In the genomic region with DNA sequence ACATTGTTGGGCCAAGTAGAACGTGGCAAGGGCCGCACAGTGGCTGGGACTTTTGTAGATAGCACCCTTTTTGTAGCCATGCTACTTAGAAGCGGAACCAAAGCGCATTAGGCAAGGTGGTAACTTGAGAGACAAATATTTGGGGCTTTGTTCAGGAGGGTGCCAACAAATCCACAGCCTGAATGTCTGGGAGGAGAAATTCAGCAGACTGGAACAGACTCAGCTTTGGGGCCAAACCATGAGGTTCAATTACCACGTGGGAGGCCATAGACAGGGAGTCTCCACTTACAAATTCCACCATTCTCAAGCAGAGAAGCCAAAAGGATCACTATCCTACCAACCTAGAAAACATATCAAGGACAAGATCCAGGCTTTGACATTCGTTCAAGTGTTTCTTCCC, we compare ENCODE assay signal across 23 cellular contexts.
DNase-seq lines count a peak whose midpoint lies in the region; ATAC-seq and TF ChIP-seq lines count a peak whose summit lies in the region.
"Had no signal": no experiment of that assay in that cellular context is flagged by ENCODE, and none has a peak within 500 bp of the region (broad histone marks: within the 10 kb centered on the region; RNA-seq: fewer than 3 reads in every experiment).

No MANE protein-coding gene starts in this region.

- peaks cover 3% of the 10 kb centered on the region for H3K9me3 Mint-ChIP-seq in nephron progenitor cell
- no peaks in the 10 kb centered on the region for H3K9me3 Mint-ChIP-seq in stimulated activated naive B cell treated with anti-CD40 and anti-IgM and Interleukin-4, amounts not matched to agents 10 μg/mL and 1 μg/mL and 100 μg/mL, for 72 hours

- H3K9me3 ChIP-seq in SJCRH30 (replicated peaks) (no peaks in the 10 kb centered on the region), parathyroid adenoma (ENCODE audit: control insufficient read depth, low read length) (no peaks in the 10 kb centered on the region)
- H3K9me3 ChIP-seq: BE2C, BLaER1 had no signal

- no peak overlapping the region for H2BK120ac ChIP-seq in mesendoderm (ENCODE audit: low read depth, low read length)

- no peak overlapping the region for H3K9ac ChIP-seq in parathyroid adenoma
- no peak overlapping the region for H3K9ac ChIP-seq in mesendoderm (ENCODE audit: low read length)
- H3K9ac ChIP-seq: BLaER1 had no signal

- no peak overlapping the region for H3K18ac ChIP-seq in mesendoderm (ENCODE audit: low read length)

- no peak overlapping the region for H3K23ac ChIP-seq in mesendoderm (ENCODE audit: low read length)

- H4K5ac ChIP-seq in mesendoderm (ENCODE audit: low read length): no peak overlapping the region

- no peak overlapping the region for H3K4me3 Mint-ChIP-seq in nephron progenitor cell
- no peak overlapping the region for H3K4me3 Mint-ChIP-seq in stimulated activated naive B cell treated with anti-CD40 and anti-IgM and Interleukin-4, amounts not matched to agents 10 μg/mL and 1 μg/mL and 100 μg/mL, for 72 hours
- H3K4me3 Mint-ChIP-seq: CD14-positive monocyte; CD4-positive, alpha-beta memory T cell; CD4-positive, CD25-positive, alpha-beta regulatory T cell; CD8-positive, alpha-beta memory T cell had no signal

- peaks cover 7% of the 10 kb centered on the region for H3K27me3 Mint-ChIP-seq in nephron progenitor cell (ENCODE audit: low read depth, poor library complexity)
- H3K27me3 Mint-ChIP-seq in stimulated activated naive B cell treated with anti-CD40 and anti-IgM and Interleukin-4, amounts not matched to agents 10 μg/mL and 1 μg/mL and 100 μg/mL, for 72 hours: peaks cover 11 to 12% of the 10 kb centered on the region in 2 donors

- no CpG with 5 or more reads among the region's 6 CpGs for WGBS in mesendoderm (ENCODE audit: extremely low coverage, insufficient coverage, low lambda C conversion rate)

- H3K56ac ChIP-seq in mesendoderm (ENCODE audit: low read length): no peak overlapping the region

- H3K79me1 ChIP-seq in mesendoderm (ENCODE audit: low read length): no peaks in the 10 kb centered on the region

- no peak overlapping the region for H3K4ac ChIP-seq in mesendoderm (ENCODE audit: low read depth, low read length)

- H3K27me3 ChIP-seq in SJCRH30 (no peaks in the 10 kb centered on the region), parathyroid adenoma (ENCODE audit: control insufficient read depth, insufficient read depth, low read length) (no peaks in the 10 kb centered on the region), mesendoderm (ENCODE audit: insufficient read depth, low read length, poor library complexity) (no peaks in the 10 kb centered on the region)
- H3K27me3 ChIP-seq: BLaER1 had no signal

- H2BK15ac ChIP-seq in mesendoderm (replicated peaks; ENCODE audit: low read depth): no peak overlapping the region

- no peak for ATAC-seq in GM21723 (IDR thresholded peaks at IDR 0.05; ENCODE audit: unreplicated experiment)
- ATAC-seq in stimulated activated naive B cell treated with anti-CD40 and anti-IgM and Interleukin-4, amounts not matched to agents 10 μg/mL and 1 μg/mL and 100 μg/mL, for 72 hours (replicated peaks): no peak

- H3K27ac Mint-ChIP-seq in nephron progenitor cell: peak overlapping the region; percentile 85
- no peak overlapping the region for H3K27ac Mint-ChIP-seq in stimulated activated naive B cell treated with anti-CD40 and anti-IgM and Interleukin-4, amounts not matched to agents 10 μg/mL and 1 μg/mL and 100 μg/mL, for 72 hours
- H3K27ac Mint-ChIP-seq: CD14-positive monocyte; CD4-positive, alpha-beta memory T cell; CD4-positive, CD25-positive, alpha-beta regulatory T cell; CD8-positive, alpha-beta memory T cell had no signal

- no peak overlapping the region for H2BK5ac ChIP-seq in mesendoderm (ENCODE audit: low read length)

- TF ChIP-seq CTCF in nephron progenitor cell (IDR thresholded peaks at IDR 0.05) (no peak), parathyroid adenoma (IDR thresholded peaks at IDR 0.05) (no peak)

- H4K8ac ChIP-seq in mesendoderm (ENCODE audit: low read depth, low read length): no peak overlapping the region

- TF ChIP-seq RAD21 in Ishikawa (IDR thresholded peaks at IDR 0.05; ENCODE audit: low read depth): no peak

- peak overlapping the region; percentile 21 for H2AFZ ChIP-seq in parathyroid adenoma

- H3K4me3 ChIP-seq in SJCRH30: no peak overlapping the region
- H3K4me3 ChIP-seq in parathyroid adenoma (ENCODE audit: low read depth, low read length): no peak overlapping the region
- no peak overlapping the region for H3K4me3 ChIP-seq in mesendoderm (ENCODE audit: low read length)
- H3K4me3 ChIP-seq: BLaER1 had no signal

- peak; percentile 63; the same call in 1 of the 2 replicates for TF ChIP-seq EP300 in Ishikawa (IDR thresholded peaks at IDR 0.05; ENCODE audit: borderline replicate concordance)

- H3K79me2 ChIP-seq in parathyroid adenoma: no peaks in the 10 kb centered on the region
- H3K79me2 ChIP-seq in mesendoderm (ENCODE audit: control insufficient read depth, insufficient read depth, low read length): no peaks in the 10 kb centered on the region

- peaks cover 26% of the 10 kb centered on the region for H3K4me1 ChIP-seq in SJCRH30
- H3K4me1 ChIP-seq in parathyroid adenoma: peaks cover 7% of the 10 kb centered on the region
- no peaks in the 10 kb centered on the region for H3K4me1 ChIP-seq in mesendoderm (ENCODE audit: control insufficient read depth, low read depth, low read length)
- H3K4me1 ChIP-seq: BE2C, BLaER1 had no signal

- no peak overlapping the region for H2AK5ac ChIP-seq in mesendoderm (ENCODE audit: low read length)

- DNase-seq in SJCRH30 (peak; percentile 78), nephron progenitor cell (no peak), mesendoderm (no peak), GM19240 (ENCODE audit: insufficient read length, low spot score) (no peak)
- no peak for DNase-seq in stimulated activated naive B cell treated with anti-CD40 and anti-IgM and Interleukin-4, amounts not matched to agents 10 μg/mL and 1 μg/mL and 100 μg/mL, for 72 hours
- DNase-seq: 8988T; ACHN; BE2C; C1 segment of cervical spinal cord; CD4-positive, alpha-beta memory T cell; CD4-positive, CD25-positive, alpha-beta regulatory T cell; CD8-positive, alpha-beta memory T cell; COR-L47; DMS 273 treated with DMSO at 0.1 percent for 48 hours; DMS153; DMS53; DMS79 treated with DMSO at 0.1 percent for 48 hours; GF-D8 had no signal

- H3K4me2 ChIP-seq in parathyroid adenoma (ENCODE audit: low read length) (no peak overlapping the region), mesendoderm (ENCODE audit: low read length) (no peak overlapping the region)
- H3K4me2 ChIP-seq: BLaER1 had no signal

- no peaks in the 10 kb centered on the region for H3K36me3 ChIP-seq in SJCRH30
- no peaks in the 10 kb centered on the region for H3K36me3 ChIP-seq in parathyroid adenoma (ENCODE audit: control insufficient read depth, insufficient read depth, low read length)
- no peaks in the 10 kb centered on the region for H3K36me3 ChIP-seq in mesendoderm (ENCODE audit: control insufficient read depth, insufficient read depth, low read length)
- H3K36me3 ChIP-seq: BE2C, BLaER1 had no signal

- peak overlapping the region; percentile 91 for H3K27ac ChIP-seq in SJCRH30
- no peak overlapping the region for H3K27ac ChIP-seq in parathyroid adenoma
- H3K27ac ChIP-seq in mesendoderm (ENCODE audit: low read depth, low read length): no peak overlapping the region
- H3K27ac ChIP-seq: BLaER1 had no signal

- peaks cover 16% of the 10 kb centered on the region for H3K4me1 Mint-ChIP-seq in nephron progenitor cell
- no peaks in the 10 kb centered on the region for H3K4me1 Mint-ChIP-seq in stimulated activated naive B cell treated with anti-CD40 and anti-IgM and Interleukin-4, amounts not matched to agents 10 μg/mL and 1 μg/mL and 100 μg/mL, for 72 hours
- H3K4me1 Mint-ChIP-seq: CD14-positive monocyte; CD4-positive, CD25-positive, alpha-beta regulatory T cell; CD8-positive, alpha-beta memory T cell had no signal

- H3K36me3 Mint-ChIP-seq in nephron progenitor cell (ENCODE audit: low read depth): no peaks in the 10 kb centered on the region
- H3K36me3 Mint-ChIP-seq in stimulated activated naive B cell treated with anti-CD40 and anti-IgM and Interleukin-4, amounts not matched to agents 10 μg/mL and 1 μg/mL and 100 μg/mL, for 72 hours: no peaks in the 10 kb centered on the region
- H3K36me3 Mint-ChIP-seq: CD14-positive monocyte; CD4-positive, alpha-beta memory T cell; CD4-positive, CD25-positive, alpha-beta regulatory T cell; CD8-positive, alpha-beta memory T cell had no signal

TF ChIP-seq in Ishikawa, 13 proteins besides CTCF, POLR2A, EP300 and RAD21 (continues in another document):
- TF ChIP-seq TEAD4 (IDR thresholded peaks at IDR 0.05): 0 out of 2 replicates have a peak, but pooled peaks have one; percentile 13
- no peak for TF ChIP-seq CEBPB (IDR thresholded peaks at IDR 0.05)
- TF ChIP-seq FOXM1 (IDR thresholded peaks at IDR 0.05; ENCODE audit: borderline replicate concordance, low read depth): no peak
- 0 out of 2 replicates have a peak, but pooled peaks have one; percentile 36 for TF ChIP-seq TCF12 (IDR thresholded peaks at IDR 0.05; ENCODE audit: low read depth)
- TF ChIP-seq EGR1 (IDR thresholded peaks at IDR 0.05): no peak
- TF ChIP-seq, protein P1, sequence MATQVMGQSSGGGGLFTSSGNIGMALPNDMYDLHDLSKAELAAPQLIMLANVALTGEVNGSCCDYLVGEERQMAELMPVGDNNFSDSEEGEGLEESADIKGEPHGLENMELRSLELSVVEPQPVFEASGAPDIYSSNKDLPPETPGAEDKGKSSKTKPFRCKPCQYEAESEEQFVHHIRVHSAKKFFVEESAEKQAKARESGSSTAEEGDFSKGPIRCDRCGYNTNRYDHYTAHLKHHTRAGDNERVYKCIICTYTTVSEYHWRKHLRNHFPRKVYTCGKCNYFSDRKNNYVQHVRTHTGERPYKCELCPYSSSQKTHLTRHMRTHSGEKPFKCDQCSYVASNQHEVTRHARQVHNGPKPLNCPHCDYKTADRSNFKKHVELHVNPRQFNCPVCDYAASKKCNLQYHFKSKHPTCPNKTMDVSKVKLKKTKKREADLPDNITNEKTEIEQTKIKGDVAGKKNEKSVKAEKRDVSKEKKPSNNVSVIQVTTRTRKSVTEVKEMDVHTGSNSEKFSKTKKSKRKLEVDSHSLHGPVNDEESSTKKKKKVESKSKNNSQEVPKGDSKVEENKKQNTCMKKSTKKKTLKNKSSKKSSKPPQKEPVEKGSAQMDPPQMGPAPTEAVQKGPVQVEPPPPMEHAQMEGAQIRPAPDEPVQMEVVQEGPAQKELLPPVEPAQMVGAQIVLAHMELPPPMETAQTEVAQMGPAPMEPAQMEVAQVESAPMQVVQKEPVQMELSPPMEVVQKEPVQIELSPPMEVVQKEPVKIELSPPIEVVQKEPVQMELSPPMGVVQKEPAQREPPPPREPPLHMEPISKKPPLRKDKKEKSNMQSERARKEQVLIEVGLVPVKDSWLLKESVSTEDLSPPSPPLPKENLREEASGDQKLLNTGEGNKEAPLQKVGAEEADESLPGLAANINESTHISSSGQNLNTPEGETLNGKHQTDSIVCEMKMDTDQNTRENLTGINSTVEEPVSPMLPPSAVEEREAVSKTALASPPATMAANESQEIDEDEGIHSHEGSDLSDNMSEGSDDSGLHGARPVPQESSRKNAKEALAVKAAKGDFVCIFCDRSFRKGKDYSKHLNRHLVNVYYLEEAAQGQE (IDR thresholded peaks at IDR 0.05; ENCODE audit: low read depth): no peak

Comparison
In these comparisons a context has a peak if more than half of its experiments do, and no peak if none do; other contexts are left out.
1. DNase-seq: peak in SJCRH30 (2 of 2); none in nephron progenitor cell (single experiment), mesendoderm (single experiment), GM19240 (single experiment) and stimulated activated naive B cell treated with anti-CD40 and anti-IgM and Interleukin-4, amounts not matched to agents 10 μg/mL and 1 μg/mL and 100 μg/mL, for 72 hours (single experiment).